8 cellular contexts compared by ENCODE assay signal in genomic region chr2:241701405-241702154, GRCh38. TPM values are rescaled to one million over a fixed set of nuclear protein-coding genes. Genes with fewer than 3 reads are reported as not detected.
DNase-seq lines count a peak whose midpoint lies in the region; ATAC-seq, FAIRE-seq and TF ChIP-seq lines count a peak whose summit lies in the region.

TSS of gene ING5 (plus strand) at chr2:241702039. CDS start at chr2:241702066, 27 bp downstream.

- DNase-seq in AG08395 (ENCODE audit: low spot score): peak; percentile 92
- DNase-seq in NCI-H226: peak; percentile 85
- peak; percentile 99 for DNase-seq in activated B cell treated with CpG ODN at 0.5 μM for 24 hours
- peak; percentile 63 for DNase-seq in bronchial epithelial cell (ENCODE audit: low read depth)
- DNase-seq in inferior parietal cortex (ENCODE audit: extremely low spot score): peak; percentile 84
- peak; percentile 98 for DNase-seq in spleen

- no peaks in the 10 kb centered on the region for H3K9me3 Mint-ChIP-seq in activated B cell treated with CpG ODN at 0.5 μM for 24 hours

- CTCF ChIA-PET in activated B cell treated with CpG ODN at 0.5 μM for 24 hours (lab: Charles Lee): interaction anchor here (0.8 to 2.1 kb wide), 5 partner anchors 13 to 249 kb away, joined by 3 to 13 read pairs (median 5); partner anchors contain the start of genes D2HGDH and DTYMK

- in situ Hi-C loops in GM18951 (cut with MboI; ENCODE audit: low sequenced_read_pairs, unreplicated experiment): no loop called here

- peak within 1 kb of the TSS; percentile 87 for H3K4me3 Mint-ChIP-seq in activated B cell treated with CpG ODN at 0.5 μM for 24 hours

- H3K4me1 ChIP-seq in spleen: peaks cover 6 to 31% (median 23%) of the 10 kb centered on the region in 6 donors

- H3K27ac Mint-ChIP-seq in activated B cell treated with CpG ODN at 0.5 μM for 24 hours: peak within 1 kb of the TSS; percentile 86

- H3K4me1 Mint-ChIP-seq in activated B cell treated with CpG ODN at 0.5 μM for 24 hours: peaks cover 26% of the 10 kb centered on the region

- peaks cover 0 to 7% (median 5%) of the 10 kb centered on the region in 8 donors for H3K9me3 ChIP-seq in spleen

- no peaks in the 10 kb centered on the region for H3K27me3 ChIP-seq in bronchial epithelial cell (ENCODE audit: control insufficient read depth, insufficient read depth, low read length)
- no peaks in the 10 kb centered on the region for H3K27me3 ChIP-seq in spleen (replicated peaks in 1 of 7)

- peak; percentile 62 for ATAC-seq in HG03159 (IDR thresholded peaks at IDR 0.05; ENCODE audit: unreplicated experiment)
- peak; percentile 65 for ATAC-seq in activated B cell treated with CpG ODN at 0.5 μM for 24 hours (ENCODE audit: low read depth)

- peaks cover 21% of the 10 kb centered on the region for H3K36me3 Mint-ChIP-seq in activated B cell treated with CpG ODN at 0.5 μM for 24 hours (ENCODE audit: low read depth)

- TF ChIP-seq CTCF in activated B cell treated with CpG ODN at 0.5 μM for 24 hours (IDR thresholded peaks at IDR 0.05) (no peak), bronchial epithelial cell (IDR thresholded peaks at IDR 0.05; ENCODE audit: insufficient read depth, low read length, severe bottlenecking) (no peak), spleen (IDR thresholded peaks at IDR 0.05 in 8 of 11, conservative IDR thresholded peaks at IDR 0.05 in 3 of 11) (peak in 3 of 11 experiments; percentile 4 to 61 (median 34))

- TF ChIP-seq POLR2A in GM18951 (IDR thresholded peaks at IDR 0.05; ENCODE audit: extremely low read depth, insufficient read depth, insufficient read length) (peak; percentile 77), spleen (IDR thresholded peaks at IDR 0.05) (peak in 2 of 3 donors; percentile 21 to 22)

- H3K27me3 Mint-ChIP-seq in activated B cell treated with CpG ODN at 0.5 μM for 24 hours: no peaks in the 10 kb centered on the region

- intact Hi-C loops in activated B cell treated with CpG ODN at 0.5 μM for 24 hours (cut with micrococcal nuclease): loop anchor here (1.0 to 5.0 kb wide), 10 partner anchors 15 to 1140 kb away; partner anchors contain the start of genes ATG4B, D2HGDH, DTYMK and HDLBP
- intact Hi-C loops in spleen (cut with DNase I; ENCODE audit: low total_unique reads): no loop called here

- WGBS in spleen, 5 donors: 0 to 3% (median 0%) methylated on average over 8 to 96 of the region's 96 CpGs

- POLR2A ChIA-PET in activated B cell treated with CpG ODN at 0.5 μM for 24 hours (lab: Charles Lee): interaction anchor here (0.5 to 6.6 kb wide), 31 partner anchors 9 to 1140 kb away, joined by 3 to 117 read pairs (median 4); partner anchors contain the start of genes ATG4B, CAPN10, D2HGDH and DTYMK

- H3K27ac ChIP-seq in spleen: peak within 1 kb of the TSS; percentile 79 to 97 (median 94)

- H3K36me3 ChIP-seq in bronchial epithelial cell (ENCODE audit: control insufficient read depth, insufficient read depth, low read length): peaks cover 7% of the 10 kb centered on the region
- H3K36me3 ChIP-seq in spleen: peaks cover 3 to 25% (median 16%) of the 10 kb centered on the region in 6 donors

- no peak for FAIRE-seq in bronchial epithelial cell (lab: Jason Lieb, UNC)

- H3K4me3 ChIP-seq in bronchial epithelial cell (ENCODE audit: low read depth, low read length) (peak within 1 kb of the TSS; percentile 93), spleen (peak within 1 kb of the TSS; percentile 89 to 97 (median 94))

RNA-seq across cellular contexts. Expression of gene ING5, which starts in this region (rescaled TPM):
- total RNA-seq in activated B cell treated with CpG ODN at 0.5 μM for 24 hours (49.3 and 61.1 TPM in 2 replicates), bronchial epithelial cell (19.7 and 27.1 TPM in 2 replicates), spleen (10 to 100 TPM; 18.2 to 51.1 (median 37.9) TPM)
- polyA plus RNA-seq in spleen: 10 to 100 TPM; 32.6 to 36.4 (median 34.6) TPM

Comparison
In these comparisons a context has a peak if more than half of its experiments do, and no peak if none do; other contexts are left out.
1. Peak in every context shown above with its lines: DNase-seq, ATAC-seq, H3K4me3 ChIP-seq and H3K27ac ChIP-seq.